8 cellular contexts compared by ENCODE assay signal in genomic region chr1:244862354-244862698, GRCh38. TPM values are rescaled to one million over a fixed set of nuclear protein-coding genes. Genes with fewer than 3 reads are reported as not detected.
DNase-seq lines count a peak whose midpoint lies in the region; ATAC-seq, FAIRE-seq and TF ChIP-seq lines count a peak whose summit lies in the region.

No MANE protein-coding gene starts in this region.

- TF ChIP-seq RAD21 in GM12878 (IDR thresholded peaks at IDR 0.05; ENCODE audit: insufficient read depth, low read depth, low read length): no peak

- H3K27me3 ChIP-seq in BLaER1: no peaks in the 10 kb centered on the region
- H3K27me3 ChIP-seq in GM12878 (replicated peaks in 1 of 2; ENCODE audit: control insufficient read depth in 2 of 2, insufficient read depth in 2 of 2, low read length in 1 of 2): no peaks in the 10 kb centered on the region
- H3K27me3 ChIP-seq in vagina: no peaks in the 10 kb centered on the region

- peaks cover 55% of the 10 kb centered on the region for H4K20me1 ChIP-seq in BLaER1
- H4K20me1 ChIP-seq in GM12878 (ENCODE audit: control insufficient read depth, insufficient read depth): peaks cover 14% of the 10 kb centered on the region

- ATAC-seq in GM12878 (no peak), memory B cell (ENCODE audit: low read depth) (no peak), HG02763 (IDR thresholded peaks at IDR 0.05; ENCODE audit: unreplicated experiment) (no peak)

- H3K36me3 ChIP-seq in BLaER1: peaks cover 46% of the 10 kb centered on the region
- H3K36me3 ChIP-seq in GM12878 (ENCODE audit: control insufficient read depth in 2 of 2, insufficient read depth in 2 of 2, low read length in 1 of 2): peaks cover 4 to 38% of the 10 kb centered on the region in 2 experiments
- H3K36me3 ChIP-seq in vagina: peaks cover 0 to 37% of the 10 kb centered on the region in 2 donors

- RAD21 ChIA-PET in GM12878 (lab: Charles Lee; ENCODE audit: unreplicated experiment): interaction anchor here (0.8 to 4.2 kb wide), 13 partner anchors 9 to 180 kb away, joined by 3 to 44 read pairs (median 5); partner anchors contain the start of gene COX20

- WGBS in GM12878 (ENCODE audit: insufficient coverage, insufficient replicate concordance, low lambda C conversion rate, missing lambda C conversion rate): 2% methylated on average over 7 of the region's 7 CpGs

- SMC1A ChIA-PET in GM12878 (lab: Charles Lee; ENCODE audit: uncharacterized antibody, unreplicated experiment): interaction anchor here (1.0 to 18.4 kb wide), 16 partner anchors 10 to 257 kb away, joined by 3 to 360 read pairs (median 4); partner anchors contain the start of gene COX20

- no peak for FAIRE-seq in GM12878 (lab: Jason Lieb, UNC)

- H3K4me3 ChIP-seq in BLaER1: peak overlapping the region; percentile 94
- peak overlapping the region; percentile 100 for H3K4me3 ChIP-seq in GM12878
- peak overlapping the region; percentile 97 to 100 for H3K4me3 ChIP-seq in vagina

- CTCF ChIA-PET in GM12878 (lab: Yijun Ruan, JAX): interaction anchor here (0.8 to 11.1 kb wide), 8 partner anchors 11 to 180 kb away, joined by 3 to 98 read pairs (median 10); partner anchors contain the start of gene COX20

- H3K27ac ChIP-seq in BLaER1 (peak overlapping the region; percentile 100), GM12878 (ENCODE audit: control insufficient read depth, insufficient read depth) (peak overlapping the region; percentile 99), vagina (peak overlapping the region; percentile 100)

- H3K9me3 Mint-ChIP-seq in memory B cell: no peaks in the 10 kb centered on the region

- peaks cover 25% of the 10 kb centered on the region for H3K4me1 Mint-ChIP-seq in memory B cell

- DNase-seq in KG1 (lab: John Stamatoyannopoulos, UW) (peak; percentile 61), GM12878 (ENCODE audit: low read depth, low spot score) (no peak), memory B cell (ENCODE audit: low spot score in 2 of 2) (no peak), vagina (ENCODE audit: extremely low spot score in 2 of 2) (no peak), posterior vena cava (ENCODE audit: low spot score) (no peak), NCI-H345 (lab: John Stamatoyannopoulos, UW) (no peak)

- H3K27ac Mint-ChIP-seq in memory B cell: peak overlapping the region; percentile 99

- H3K36me3 Mint-ChIP-seq in memory B cell: peaks cover 24% of the 10 kb centered on the region

- H3K9me3 ChIP-seq in BLaER1 (no peaks in the 10 kb centered on the region), GM12878 (replicated peaks; ENCODE audit: control insufficient read depth, insufficient read depth, low read length) (no peaks in the 10 kb centered on the region), vagina (no peaks in the 10 kb centered on the region)

- H3K27me3 Mint-ChIP-seq in memory B cell: no peaks in the 10 kb centered on the region

- H3K4me2 ChIP-seq in BLaER1 (peak overlapping the region; percentile 87), GM12878 (ENCODE audit: control insufficient read depth, insufficient read depth) (peak overlapping the region; percentile 82)

- TF ChIP-seq POLR2A in GM12878 (IDR thresholded peaks at IDR 0.05; ENCODE audit: low read depth, low read length) (no peak), vagina (IDR thresholded peaks at IDR 0.05) (no peak)

- intact Hi-C loops in GM12878 (cut with micrococcal nuclease; ENCODE audit: unreplicated experiment): loop anchor here (2.0 kb wide), 1 partner anchor 58 kb away; no protein-coding TSS in a partner anchor
- intact Hi-C loops in vagina (cut with DNase I): loop anchor here (10.0 kb wide), 1 partner anchor 818 kb away; no protein-coding TSS in a partner anchor
- intact Hi-C loops in posterior vena cava (cut with DNase I): loop anchor here (10.0 kb wide), 1 partner anchor 102 kb away; a partner anchor contains a TSS

- H3K4me3 Mint-ChIP-seq in memory B cell: peak overlapping the region; percentile 95

- H3K79me2 ChIP-seq in GM12878 (ENCODE audit: control insufficient read depth, insufficient read depth, low read length): peaks cover 77% of the 10 kb centered on the region

- H3K4me1 ChIP-seq in BLaER1 (peaks cover 65% of the 10 kb centered on the region), GM12878 (ENCODE audit: control insufficient read depth, insufficient read depth, low read length) (peaks cover 3% of the 10 kb centered on the region; the same call in 1 of the 2 replicates), vagina (peaks cover 51% of the 10 kb centered on the region)

- in situ Hi-C loops in GM12878 (cut with MboI): loop anchor here (5.0 kb wide), 1 partner anchor 105 kb away; a partner anchor contains a TSS

- TF ChIP-seq EP300 in GM12878 (IDR thresholded peaks at IDR 0.05; ENCODE audit: borderline replicate concordance in 1 of 2, control insufficient read depth in 1 of 2, low read depth in 2 of 2, low read length in 2 of 2): no peak

- H3K9ac ChIP-seq in BLaER1: peak overlapping the region; percentile 100
- peak overlapping the region; percentile 100 for H3K9ac ChIP-seq in GM12878 (ENCODE audit: control insufficient read depth, insufficient read depth, low read length)

- H2AFZ ChIP-seq in GM12878 (ENCODE audit: control insufficient read depth, low read depth, low read length): no peak overlapping the region

- TF ChIP-seq CTCF in GM12878 (IDR thresholded peaks at IDR 0.05 in 2 of 3, conservative IDR thresholded peaks at IDR 0.05 in 1 of 3; ENCODE audit: control insufficient read depth in 2 of 3, extremely low read depth in 1 of 3, insufficient read depth in 1 of 3, low read depth in 3 of 3, low read length in 3 of 3) (no peak), vagina (IDR thresholded peaks at IDR 0.05) (no peak)

- POLR2A ChIA-PET in GM12878 (lab: Charles Lee): interaction anchor here (0.9 to 21.2 kb wide), 5 partner anchors 11 to 210 kb away, joined by 3 to 350 read pairs (median 20); partner anchors contain the start of genes COX20 and DESI2

- BruUV-seq in GM12878 (replicated peaks; lab: Mats Ljungman, UMichigan): no TSS peak

TF ChIP-seq in GM12878, 131 proteins besides CTCF, POLR2A, EP300 and RAD21:
- peak; percentile 24; the same call in 1 of the 2 replicates for TF ChIP-seq PML (IDR thresholded peaks at IDR 0.05; ENCODE audit: low read length)
- TF ChIP-seq FOXM1 (IDR thresholded peaks at IDR 0.05; ENCODE audit: low read depth, low read length): 0 out of 2 replicates have a peak, but pooled peaks have one; percentile 15
- peak; percentile 55; the same call in 1 of the 2 replicates for TF ChIP-seq MTA3 (IDR thresholded peaks at IDR 0.05; ENCODE audit: borderline replicate concordance, low read length)
- no peak for TF ChIP-seq MEF2B (IDR thresholded peaks at IDR 0.05; ENCODE audit: partially characterized antibody, poor library complexity, severe bottlenecking)
- no peak for TF ChIP-seq PAX8 (IDR thresholded peaks at IDR 0.05)

RNA-seq across cellular contexts. Expression of gene HNRNPU, which starts 2.0 kb away (rescaled TPM):
- 817 and 826 TPM in 2 replicates for total RNA-seq in GM12878 (2013; cell fraction: nucleolus; rRNA removed)
- total RNA-seq in GM12878 (2014; rRNA removed) (377 and 402 TPM in 2 replicates), GM12878 (2014; rRNA removed; fragmentation: Illumina TruSeq; extraction: Trizol) (443 and 460 TPM in 2 replicates), GM12878 (2021) (431 and 461 TPM in 2 replicates), vagina (293 TPM), posterior vena cava (100 to 1,000 TPM; 186 to 214 TPM)
- 171 TPM for polyA plus RNA-seq in GM12878 (2011; ENCODE audit: low read depth)
- polyA plus RNA-seq in GM12878 (2011; rRNA removed) (327 and 513 TPM in 2 replicates), GM12878 (2014; fragmentation: Illumina TruSeq; extraction: Trizol) (569 and 704 TPM in 2 replicates), GM12878 (2014; fragmentation: Nextera tagmentation; extraction: Ambion mirVana) (100 to 1,000 TPM; 163 to 201 TPM), GM12878 (2014; rRNA removed) (331 and 358 TPM in 2 replicates), GM12878 (2016; fragmentation: Nextera tagmentation; extraction: Ambion mirVana) (100 to 1,000 TPM; 439 to 514 TPM)
- 120 TPM in 2 replicates for polyA plus RNA-seq in GM12878 (2011; cell fraction: cytosol; rRNA removed)
- 211 and 351 TPM in 2 replicates for polyA plus RNA-seq in GM12878 (2011; cell fraction: nucleus; rRNA removed)
- polyA plus RNA-seq in GM12878 (2012): 234 TPM in 2 replicates
- polyA minus RNA-seq in GM12878 (2011; rRNA and poly(A)+ RNA removed): 237 and 306 TPM in 2 replicates
- polyA minus RNA-seq in GM12878 (2011; cell fraction: cytosol; rRNA and poly(A)+ RNA removed): 125 and 176 TPM in 2 replicates
- 88.7 and 155 TPM in 2 replicates for polyA minus RNA-seq in GM12878 (2011; cell fraction: nucleus; rRNA and poly(A)+ RNA removed)

RNA-seq across cellular contexts. Expression of gene COX20, which starts 26.9 kb away (rescaled TPM):
- total RNA-seq in GM12878 (2013; cell fraction: nucleolus; rRNA removed): 28.5 and 29.0 TPM in 2 replicates
- total RNA-seq in GM12878 (2014; rRNA removed) (22.8 and 25.9 TPM in 2 replicates), GM12878 (2014; rRNA removed; fragmentation: Illumina TruSeq; extraction: Trizol) (31.6 and 40.4 TPM in 2 replicates), GM12878 (2021) (22.1 and 28.4 TPM in 2 replicates), vagina (24.1 TPM), posterior vena cava (10 to 100 TPM; 42.1 to 47.6 TPM)
- polyA plus RNA-seq in GM12878 (2011; ENCODE audit: low read depth): 11.9 TPM
- polyA plus RNA-seq in GM12878 (2011; rRNA removed) (36.7 and 75.5 TPM in 2 replicates), GM12878 (2014; fragmentation: Illumina TruSeq; extraction: Trizol) (54.4 and 54.9 TPM in 2 replicates), GM12878 (2014; fragmentation: Nextera tagmentation; extraction: Ambion mirVana) (10 to 100 TPM; 91.9 to 95.3 TPM), GM12878 (2014; rRNA removed) (38.0 and 51.0 TPM in 2 replicates), GM12878 (2016; fragmentation: Nextera tagmentation; extraction: Ambion mirVana) (100 to 1,000 TPM; 112 TPM)
- polyA plus RNA-seq in GM12878 (2011; cell fraction: cytosol; rRNA removed): 12.9 and 14.4 TPM in 2 replicates
- polyA plus RNA-seq in GM12878 (2011; cell fraction: nucleus; rRNA removed): 17.8 and 18.8 TPM in 2 replicates
- polyA plus RNA-seq in GM12878 (2012): 35.9 and 36.7 TPM in 2 replicates
- 8.3 and 11.3 TPM in 2 replicates for polyA minus RNA-seq in GM12878 (2011; rRNA and poly(A)+ RNA removed)
- polyA minus RNA-seq in GM12878 (2011; cell fraction: cytosol; rRNA and poly(A)+ RNA removed): 2.5 and 3.8 TPM in 2 replicates
- polyA minus RNA-seq in GM12878 (2011; cell fraction: nucleus; rRNA and poly(A)+ RNA removed): 16.2 and 22.1 TPM in 2 replicates
